ENCODE assay signal across 22 cellular contexts in the genomic region with DNA sequence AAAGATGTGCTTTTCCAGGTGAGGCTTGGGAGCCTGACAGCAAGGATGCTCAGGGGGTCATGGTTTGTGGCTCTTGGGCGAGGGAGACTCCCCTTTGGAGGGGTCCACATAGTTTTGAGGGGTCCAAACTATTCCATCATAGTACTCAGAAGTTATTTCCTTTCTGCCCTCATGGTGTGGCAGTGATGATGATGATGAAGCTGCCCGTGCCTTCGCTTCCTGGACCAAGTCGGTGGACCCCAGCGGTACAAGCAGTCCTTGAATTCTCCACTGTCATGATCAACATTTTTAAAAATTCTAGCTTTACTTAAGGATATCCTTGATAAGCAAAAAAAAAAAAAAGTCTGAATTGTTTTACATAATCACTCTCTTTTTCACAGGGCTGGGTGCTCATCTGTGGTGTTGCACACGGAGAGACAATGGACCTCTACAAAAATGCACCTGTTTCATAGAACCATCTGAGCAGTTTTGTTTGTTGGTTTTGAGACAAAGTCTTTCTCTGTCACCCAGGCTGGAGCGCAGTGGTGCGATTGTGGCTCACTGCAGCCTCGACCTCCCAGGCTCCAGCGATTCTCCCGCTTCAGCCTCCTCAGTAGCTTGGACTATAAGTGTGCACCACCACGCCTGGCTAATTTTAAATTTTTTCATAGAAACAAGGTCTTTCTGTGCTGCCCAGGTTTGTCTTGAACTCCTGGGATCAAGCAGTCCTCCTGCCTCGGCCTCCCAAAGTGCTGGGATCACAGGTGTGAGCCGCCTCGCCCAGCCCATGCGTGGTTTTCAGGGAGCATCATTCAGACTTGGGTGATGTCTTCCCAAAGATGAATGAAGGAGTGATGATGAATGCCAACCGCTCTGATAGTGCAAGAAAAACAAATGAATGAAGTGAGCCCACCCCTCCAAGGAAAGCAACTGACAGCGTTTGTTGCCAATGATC.
"Had no signal": no experiment of that assay in that cellular context is flagged by ENCODE, and none has a peak within 500 bp of the region (broad histone marks: within the 10 kb centered on the region; RNA-seq: fewer than 3 reads in every experiment).

No MANE protein-coding gene starts in this region.

- H3K9me3 ChIP-seq: heart left ventricle, left lung, lower lobe of right lung, prostate gland, right lobe of liver, suprapubic skin, tibial artery, upper lobe of left lung, vagina had no signal

- H3K36me3 ChIP-seq: heart left ventricle, left lung, lower lobe of right lung, prostate gland, right lobe of liver, suprapubic skin, tibial artery, upper lobe of left lung, vagina had no signal

- H3K4me1 ChIP-seq: heart left ventricle, left lung, lower lobe of right lung, prostate gland, right lobe of liver, tibial artery, upper lobe of left lung, vagina had no signal

- DNase-seq: effector CD8-positive, alpha-beta T cell; heart left ventricle; hypothalamus; left lung; lower lobe of right lung; midbrain; naive B cell; nucleus accumbens; stimulated activated CD4-positive, alpha-beta T cell treated with anti-CD3 and anti-CD28 coated beads, Interleukin-4, amount 100 ng/mL, for 1 hour; stimulated activated CD8-positive, alpha-beta memory T cell treated with anti-CD3 and anti-CD28 coated beads, Interleukin-4, amount 100 ng/mL, for 48 hours; stimulated activated naive CD8-positive, alpha-beta T cell treated with anti-CD3 and anti-CD28 coated beads, Interleukin-15, Interleukin-2, amounts not matched to agents 100 U/mL and 50 U/mL, for 24 hours; upper lobe of left lung had no signal

- H3K27me3 ChIP-seq: left lung, right lobe of liver, suprapubic skin, upper lobe of left lung, vagina had no signal

- H3K27ac ChIP-seq: heart left ventricle, left lung, lower lobe of right lung, parathyroid adenoma, prostate gland, right lobe of liver, suprapubic skin, tibial artery, upper lobe of left lung, vagina had no signal

- H3K9me3 Mint-ChIP-seq: memory B cell; naive B cell; neural crest cell; stimulated activated effector memory CD8-positive, alpha-beta T cell treated with anti-CD3 and anti-CD28 coated beads, Interleukin-12 subunit alpha, Interleukin-12 subunit beta, amount 100 ng/mL, for 72 hours had no signal

- H3K36me3 Mint-ChIP-seq: memory B cell, naive B cell had no signal

- H3K27ac Mint-ChIP-seq: memory B cell; stimulated activated effector memory CD8-positive, alpha-beta T cell treated with anti-CD3 and anti-CD28 coated beads, Interleukin-12 subunit alpha, Interleukin-12 subunit beta, amount 100 ng/mL, for 72 hours had no signal

- H3K27me3 Mint-ChIP-seq: memory B cell had no signal

- H2AFZ ChIP-seq: parathyroid adenoma had no signal

- ATAC-seq: esophagus mucosa; heart left ventricle; left lung; lower lobe of right lung; right lobe of liver; stimulated activated effector memory CD8-positive, alpha-beta T cell treated with anti-CD3 and anti-CD28 coated beads, Interleukin-12 subunit alpha, Interleukin-12 subunit beta, amount 100 ng/mL, for 72 hours; stimulated activated naive CD8-positive, alpha-beta T cell treated with anti-CD3 and anti-CD28 coated beads, Interleukin-15, Interleukin-2, amounts not matched to agents 100 U/mL and 50 U/mL, for 24 hours had no signal

- H3K4me3 Mint-ChIP-seq: memory B cell; naive B cell; neural crest cell; stimulated activated effector memory CD8-positive, alpha-beta T cell treated with anti-CD3 and anti-CD28 coated beads, Interleukin-12 subunit alpha, Interleukin-12 subunit beta, amount 100 ng/mL, for 72 hours had no signal

- H3K4me1 Mint-ChIP-seq: memory B cell, naive B cell had no signal

- H3K4me3 ChIP-seq: heart left ventricle, left lung, lower lobe of right lung, prostate gland, right lobe of liver, suprapubic skin, tibial artery, upper lobe of left lung, vagina had no signal

- H3K79me2 ChIP-seq: parathyroid adenoma had no signal
